Comparison of ENCODE assay signal across 1 cellular context in genomic region chr7:834277-834676, GRCh38.
TF ChIP-seq lines count a peak whose summit lies in the region.

No MANE protein-coding gene starts in this region.

TF ChIP-seq in GM23338, 12 proteins besides CTCF, POLR2A, EP300 and RAD21 (continued from another document):
- TF ChIP-seq ETS1 (IDR thresholded peaks at IDR 0.05) (no peak), ZNF114 (CRISPR knock-in tag; IDR thresholded peaks at IDR 0.05) (no peak), ZNF331 (CRISPR knock-in tag; IDR thresholded peaks at IDR 0.05; ENCODE audit: low read depth) (no peak), ZNF462 (CRISPR knock-in tag; IDR thresholded peaks at IDR 0.05) (no peak), POLR2AphosphoS5 (IDR thresholded peaks at IDR 0.05; ENCODE audit: low read depth) (no peak), CREB1 (CRISPR knock-in tag; IDR thresholded peaks at IDR 0.05; ENCODE audit: low read depth) (no peak)
